27 cellular contexts compared by ENCODE assay signal in genomic region chr10:71731791-71732190, GRCh38. TPM values are rescaled to one million over a fixed set of nuclear protein-coding genes. Genes with fewer than 3 reads are reported as not detected.
DNase-seq lines count a peak whose midpoint lies in the region; ATAC-seq, FAIRE-seq and TF ChIP-seq lines count a peak whose summit lies in the region.
"Had no signal": no experiment of that assay in that cellular context is flagged by ENCODE, and none has a peak within 500 bp of the region (broad histone marks: within the 10 kb centered on the region; RNA-seq: fewer than 3 reads in every experiment).

No MANE protein-coding gene starts in this region.

- no peak overlapping the region for H2AFZ ChIP-seq in neural progenitor cell (replicated peaks)

- no peaks in the 10 kb centered on the region for H3K9me3 Mint-ChIP-seq in natural killer cell
- no peaks in the 10 kb centered on the region for H3K9me3 Mint-ChIP-seq in natural killer cell treated with Interleukin-12 subunit alpha and Interleukin-12 subunit beta and Interleukin-15 and Interleukin-18, amount 100 ng/mL, for 72 hours
- no peaks in the 10 kb centered on the region for H3K9me3 Mint-ChIP-seq in activated naive CD8-positive, alpha-beta T cell treated with anti-CD3 and anti-CD28 coated beads for 36 hours
- H3K9me3 Mint-ChIP-seq in neural progenitor cell: peaks cover 2% of the 10 kb centered on the region

- H3K4me1 Mint-ChIP-seq in natural killer cell (peaks cover 70 to 86% of the 10 kb centered on the region in 2 donors), neural progenitor cell (peaks cover 23% of the 10 kb centered on the region)
- peaks cover 57 to 63% of the 10 kb centered on the region in 2 donors for H3K4me1 Mint-ChIP-seq in natural killer cell treated with Interleukin-12 subunit alpha and Interleukin-12 subunit beta and Interleukin-15 and Interleukin-18, amount 100 ng/mL, for 72 hours (ENCODE audit: low read depth in 2 of 2)
- peaks cover 94% of the 10 kb centered on the region for H3K4me1 Mint-ChIP-seq in activated naive CD8-positive, alpha-beta T cell treated with anti-CD3 and anti-CD28 coated beads for 36 hours

- H3K9ac ChIP-seq in neural progenitor cell (no peak overlapping the region), kidney (ENCODE audit: low read length in 2 of 2) (no peak overlapping the region)

- no peak overlapping the region for H3K4me2 ChIP-seq in neural progenitor cell

- peak overlapping the region; percentile 47 to 48 for H3K27ac Mint-ChIP-seq in natural killer cell
- peak overlapping the region in 1 of 2 donors; percentile 44 for H3K27ac Mint-ChIP-seq in natural killer cell treated with Interleukin-12 subunit alpha and Interleukin-12 subunit beta and Interleukin-15 and Interleukin-18, amount 100 ng/mL, for 72 hours
- H3K27ac Mint-ChIP-seq in activated naive CD8-positive, alpha-beta T cell treated with anti-CD3 and anti-CD28 coated beads for 36 hours: peak overlapping the region; percentile 98
- H3K27ac Mint-ChIP-seq in neural progenitor cell: peak overlapping the region; percentile 25

- no peaks in the 10 kb centered on the region for H4K20me1 ChIP-seq in neural progenitor cell (ENCODE audit: low read depth)

- H3K4me3 Mint-ChIP-seq in natural killer cell: no peak overlapping the region
- no peak overlapping the region for H3K4me3 Mint-ChIP-seq in natural killer cell treated with Interleukin-12 subunit alpha and Interleukin-12 subunit beta and Interleukin-15 and Interleukin-18, amount 100 ng/mL, for 72 hours
- no peak overlapping the region for H3K4me3 Mint-ChIP-seq in activated naive CD8-positive, alpha-beta T cell treated with anti-CD3 and anti-CD28 coated beads for 36 hours
- H3K4me3 Mint-ChIP-seq in neural progenitor cell: no peak overlapping the region
- H3K4me3 Mint-ChIP-seq: B cell had no signal

- H3K36me3 ChIP-seq in neural progenitor cell (no peaks in the 10 kb centered on the region), kidney (ENCODE audit: control insufficient read depth in 1 of 2, insufficient read depth in 2 of 2, low read length in 2 of 2) (no peaks in the 10 kb centered on the region)
- H3K36me3 ChIP-seq: esophagus muscularis mucosa had no signal

- H3K9me3 ChIP-seq in neural progenitor cell (ENCODE audit: low read depth) (no peaks in the 10 kb centered on the region), kidney (ENCODE audit: control insufficient read depth in 1 of 2, low read length in 2 of 2) (no peaks in the 10 kb centered on the region)
- H3K9me3 ChIP-seq: Caco-2, esophagus muscularis mucosa had no signal

- H3K4me1 ChIP-seq in neural progenitor cell (peaks cover 20% of the 10 kb centered on the region), kidney (ENCODE audit: control insufficient read depth in 1 of 2, insufficient read depth in 1 of 2, low read depth in 1 of 2, low read length in 2 of 2) (peaks cover 15 to 31% of the 10 kb centered on the region in 2 donors)

- DNase-seq in natural killer cell (no peak), neural progenitor cell (ENCODE audit: low spot score) (no peak), kidney (no peak), amygdala (lab: John Stamatoyannopoulos, UW) (no peak)
- DNase-seq in natural killer cell treated with Interleukin-12 subunit alpha and Interleukin-12 subunit beta and Interleukin-15 and Interleukin-18, amount 100 ng/mL, for 72 hours (ENCODE audit: low spot score): no peak
- DNase-seq in activated naive CD8-positive, alpha-beta T cell treated with anti-CD3 and anti-CD28 coated beads for 36 hours: peak; percentile 48
- DNase-seq: ACHN; activated CD4-positive, alpha-beta T cell treated with anti-CD3 and anti-CD28 coated beads for 1 hour; activated naive CD4-positive, alpha-beta T cell; Caco-2; central memory CD4-positive, alpha-beta T cell; foreskin keratinocyte; H7; head of caudate nucleus; left ventricle myocardium superior; NCI-H1048; NCI-H2107; NCI-H345; stimulated activated CD4-positive, alpha-beta T cell treated with anti-CD3 and anti-CD28 coated beads, Interleukin-4, amount 100 ng/mL, for 24 hours had no signal

- H3K4me3 ChIP-seq in neural progenitor cell: no peak overlapping the region
- no peak overlapping the region for H3K4me3 ChIP-seq in kidney (ENCODE audit: low read length in 2 of 2)
- H3K4me3 ChIP-seq: esophagus muscularis mucosa had no signal

- no peaks in the 10 kb centered on the region for H3F3A ChIP-seq in neural progenitor cell (ENCODE audit: low read depth)

- ATAC-seq in natural killer cell: peak in 1 of 3 donors; percentile 18
- no peak for ATAC-seq in natural killer cell treated with Interleukin-12 subunit alpha and Interleukin-12 subunit beta and Interleukin-15 and Interleukin-18, amount 100 ng/mL, for 72 hours
- ATAC-seq in HG03565 (IDR thresholded peaks at IDR 0.05; ENCODE audit: unreplicated experiment): no peak
- ATAC-seq: foreskin keratinocyte, left ventricle myocardium superior, Right ventricle myocardium inferior had no signal

- no peaks in the 10 kb centered on the region for H3K27me3 Mint-ChIP-seq in natural killer cell (ENCODE audit: low read depth in 2 of 2)
- H3K27me3 Mint-ChIP-seq in natural killer cell treated with Interleukin-12 subunit alpha and Interleukin-12 subunit beta and Interleukin-15 and Interleukin-18, amount 100 ng/mL, for 72 hours: no peaks in the 10 kb centered on the region
- no peaks in the 10 kb centered on the region for H3K27me3 Mint-ChIP-seq in activated naive CD8-positive, alpha-beta T cell treated with anti-CD3 and anti-CD28 coated beads for 36 hours
- H3K27me3 Mint-ChIP-seq in neural progenitor cell (ENCODE audit: insufficient read depth, low read depth): peaks cover 7% of the 10 kb centered on the region
- H3K27me3 Mint-ChIP-seq: B cell had no signal

- TF ChIP-seq CTCF in natural killer cell (IDR thresholded peaks at IDR 0.05) (no peak), neural progenitor cell (IDR thresholded peaks at IDR 0.05) (no peak), kidney (IDR thresholded peaks at IDR 0.05; ENCODE audit: borderline replicate concordance, extremely low read depth, insufficient read depth) (no peak)

- intact Hi-C loops in natural killer cell (cut with micrococcal nuclease) (no loop called here), kidney (cut with DNase I) (no loop called here)

- H3K79me2 ChIP-seq in neural progenitor cell (ENCODE audit: low read depth): no peaks in the 10 kb centered on the region

- H3K27ac ChIP-seq in neural progenitor cell (no peak overlapping the region), kidney (ENCODE audit: low read depth in 2 of 2, low read length in 2 of 2) (no peak overlapping the region)
- H3K27ac ChIP-seq: esophagus muscularis mucosa, foreskin keratinocyte had no signal

- H3K36me3 Mint-ChIP-seq in natural killer cell (no peaks in the 10 kb centered on the region), neural progenitor cell (no peaks in the 10 kb centered on the region)
- no peaks in the 10 kb centered on the region for H3K36me3 Mint-ChIP-seq in natural killer cell treated with Interleukin-12 subunit alpha and Interleukin-12 subunit beta and Interleukin-15 and Interleukin-18, amount 100 ng/mL, for 72 hours
- peaks cover 10% of the 10 kb centered on the region for H3K36me3 Mint-ChIP-seq in activated naive CD8-positive, alpha-beta T cell treated with anti-CD3 and anti-CD28 coated beads for 36 hours

- no peaks in the 10 kb centered on the region for H3K27me3 ChIP-seq in neural progenitor cell
- H3K27me3 ChIP-seq: esophagus muscularis mucosa had no signal

- no peak for FAIRE-seq in kidney (lab: Jason Lieb, UNC)
- FAIRE-seq: GM12892, HTR-8/SVneo, keratinocyte had no signal

RNA-seq across cellular contexts. Expression of gene C10orf105, which starts 12.2 kb away (rescaled TPM):
- total RNA-seq in natural killer cell (under 1 TPM; 0.14 to 0.52 (median 0.40) TPM), neural progenitor cell (ENCODE audit: low replicate concordance) (0.39 and 1.5 TPM in 2 replicates), kidney (0.35 TPM)
- not detected for total RNA-seq in natural killer cell treated with Interleukin-12 subunit alpha and Interleukin-12 subunit beta and Interleukin-15 and Interleukin-18, amount 100 ng/mL, for 72 hours
- under 1 TPM; 0.24 to 0.41 TPM for total RNA-seq in activated naive CD8-positive, alpha-beta T cell treated with anti-CD3 and anti-CD28 coated beads for 36 hours
- not detected for polyA plus RNA-seq in kidney (ENCODE audit: insufficient read depth, low read depth, low replicate concordance)
- total RNA-seq: B cell, Caco-2, foreskin keratinocyte, G401 had no signal
- polyA plus RNA-seq: foreskin keratinocyte, keratinocyte had no signal

RNA-seq across cellular contexts. Expression of gene VSIR, which starts 41.5 kb away (rescaled TPM):
- total RNA-seq in natural killer cell (100 to 1,000 TPM; 134 to 193 (median 178) TPM), neural progenitor cell (ENCODE audit: low replicate concordance) (0.46 TPM in 1 of 2 replicates, not detected in the other), kidney (66.6 TPM)
- 10 to 100 TPM; 18.8 to 19.7 TPM for total RNA-seq in natural killer cell treated with Interleukin-12 subunit alpha and Interleukin-12 subunit beta and Interleukin-15 and Interleukin-18, amount 100 ng/mL, for 72 hours
- total RNA-seq in activated naive CD8-positive, alpha-beta T cell treated with anti-CD3 and anti-CD28 coated beads for 36 hours: 10 to 100 TPM; 41.4 to 47.3 TPM
- 32.1 TPM for polyA plus RNA-seq in kidney (ENCODE audit: insufficient read depth, low read depth, low replicate concordance)

Comparison
In these comparisons a context has a peak if more than half of its experiments do, and no peak if none do; other contexts are left out.
1. RNA of gene VSIR, which starts 41.5 kb away (total RNA-seq): 134 to 193 TPM in natural killer cell, 66.6 TPM in kidney (single experiment), 41.4 to 47.3 TPM in activated naive CD8-positive, alpha-beta T cell treated with anti-CD3 and anti-CD28 coated beads for 36 hours and 18.8 to 19.7 TPM in natural killer cell treated with Interleukin-12 subunit alpha and Interleukin-12 subunit beta and Interleukin-15 and Interleukin-18, amount 100 ng/mL, for 72 hours; 0.46 TPM in neural progenitor cell; every median in the first group is over 10 times any median in the second.